8 cellular contexts compared by ENCODE assay signal in the genomic region with DNA sequence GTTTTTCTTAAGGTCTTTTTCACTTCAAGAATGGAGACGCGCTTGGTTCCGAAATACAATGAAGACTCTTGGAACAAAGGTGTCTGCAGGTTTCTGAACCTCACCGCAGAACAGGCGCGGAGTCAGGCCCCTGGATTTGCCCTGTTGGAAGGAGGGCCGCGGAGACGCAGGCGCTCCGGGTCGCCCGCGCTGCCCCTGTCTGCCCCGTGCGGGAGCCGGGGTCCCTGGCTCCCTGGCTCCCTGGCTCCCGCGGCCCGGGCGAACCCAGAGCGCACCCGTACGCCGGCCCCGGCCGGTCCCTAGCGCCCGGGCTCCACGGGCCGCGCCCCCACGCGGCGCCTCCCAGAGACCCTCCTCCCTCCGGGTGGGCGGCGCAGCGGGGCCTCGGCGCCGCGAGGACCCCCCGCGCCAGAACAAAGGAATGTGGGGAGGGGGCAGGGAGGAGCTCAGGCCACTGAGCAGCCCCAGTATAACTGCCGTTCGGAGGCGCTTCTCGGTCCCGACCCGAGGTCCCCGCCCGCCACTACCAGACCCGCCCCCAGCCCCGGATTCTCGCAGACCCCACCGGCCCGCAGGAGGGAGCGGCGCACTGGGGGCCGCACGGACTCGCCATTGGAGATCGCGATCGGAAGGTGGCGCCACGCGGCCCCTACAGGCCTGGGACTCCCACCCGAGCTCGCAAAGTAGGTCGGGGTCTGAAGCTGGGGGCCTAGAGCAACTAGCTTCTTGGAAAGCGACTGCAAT. TPM values are rescaled to one million over a fixed set of nuclear protein-coding genes. Genes with fewer than 3 reads are reported as not detected.
A peak's percentile ranks its signal among the peaks of the same experiment; 100 is the strongest.
DNase-seq lines count a peak whose midpoint lies in the region; ATAC-seq and TF ChIP-seq lines count a peak whose summit lies in the region.

No MANE protein-coding gene starts in this region.

- no peaks in the 10 kb centered on the region for H3K9me3 Mint-ChIP-seq in activated naive CD8-positive, alpha-beta T cell (ENCODE audit: low read depth)

- no peaks in the 10 kb centered on the region for H3K27me3 ChIP-seq in psoas muscle (ENCODE audit: insufficient read depth in 3 of 3, low read length in 2 of 3)

- peak overlapping the region; percentile 94 for H3K27ac Mint-ChIP-seq in activated naive CD8-positive, alpha-beta T cell

- peak overlapping the region; percentile 87 for H3K4me3 ChIP-seq in psoas muscle

- DNase-seq in stimulated activated CD4-positive, alpha-beta T cell treated with anti-CD3 and anti-CD28 coated beads, Interleukin-15, amount 100 ng/mL, for 24 hours, result peak; percentile 42
- no peak for DNase-seq in stimulated activated CD4-positive, alpha-beta T cell treated with anti-CD3 and anti-CD28 coated beads, Interleukin-4, amount 100 ng/mL, for 24 hours
- peak; percentile 65 for DNase-seq in left ventricle myocardium superior
- DNase-seq in psoas muscle, result peak; percentile 48 to 69
- DNase-seq in T-helper 9 cell, result no peak
- DNase-seq in putamen (ENCODE audit: low spot score), result no peak

- H3K27me3 Mint-ChIP-seq in activated naive CD8-positive, alpha-beta T cell, result peaks cover 13% of the 10 kb centered on the region

- H3K36me3 Mint-ChIP-seq in activated naive CD8-positive, alpha-beta T cell, result peaks cover 4% of the 10 kb centered on the region

- WGBS in psoas muscle, 3 donors, result 2 to 3% (median 3%) methylated on average over 57 to 73 of the region's 73 CpGs

- ATAC-seq in left ventricle myocardium superior (peak; percentile 10), psoas muscle (peak in 1 of 4 donors; percentile 28), HG03095 (IDR thresholded peaks at IDR 0.05; ENCODE audit: unreplicated experiment) (no peak)

- peak; percentile 33 for TF ChIP-seq CTCF in psoas muscle (IDR thresholded peaks at IDR 0.05)

- H3K4me1 ChIP-seq in psoas muscle, result peaks cover 42% of the 10 kb centered on the region

- H3K4me1 Mint-ChIP-seq in activated naive CD8-positive, alpha-beta T cell (ENCODE audit: low read depth), result peaks cover 65% of the 10 kb centered on the region

- peak overlapping the region; percentile 95 for H3K27ac ChIP-seq in psoas muscle

- peak overlapping the region; percentile 99 for H3K4me3 Mint-ChIP-seq in activated naive CD8-positive, alpha-beta T cell

- no peaks in the 10 kb centered on the region for H3K9me3 ChIP-seq in psoas muscle

- no peaks in the 10 kb centered on the region for H3K36me3 ChIP-seq in psoas muscle (ENCODE audit: insufficient read depth in 1 of 2, low read depth in 1 of 2)

- intact Hi-C loops in left ventricle myocardium superior (cut with micrococcal nuclease), result loop anchor here (5.0 kb wide), 1 partner anchor 59 kb away; a partner anchor contains a TSS
- intact Hi-C loops in psoas muscle (cut with DNase I), result loop anchor here (5.0 kb wide), 4 partner anchors 59 to 319 kb away; a partner anchor contains a TSS

RNA-seq across cellular contexts. Expression of a gene that starts 2.4 kb away (rescaled TPM):
- 19.6 TPM for total RNA-seq in left ventricle myocardium superior
- total RNA-seq in psoas muscle, result 10 to 100 TPM; 22.4 to 76.3 (median 64.2) TPM
- 100 to 1,000 TPM in 2 of 3 donors, 10 to 100 TPM in 1; 29.0 to 152 (median 126) TPM for polyA plus RNA-seq in psoas muscle

RNA-seq across cellular contexts. Expression of a gene that starts 59.5 kb away (rescaled TPM):
- total RNA-seq in left ventricle myocardium superior, result 44.1 TPM
- 10 to 100 TPM; 14.1 to 20.6 (median 18.4) TPM for total RNA-seq in psoas muscle
- 10 to 100 TPM in 2 of 3 donors, 1 to 10 TPM in 1; 9.9 to 11.8 (median 11.3) TPM for polyA plus RNA-seq in psoas muscle

Comparison
In these comparisons a context has a peak if more than half of its experiments do, and no peak if none do; other contexts are left out.
1. DNase-seq: peak in stimulated activated CD4-positive, alpha-beta T cell treated with anti-CD3 and anti-CD28 coated beads, Interleukin-15, amount 100 ng/mL, for 24 hours (single experiment), left ventricle myocardium superior (single experiment) and psoas muscle (2 of 2); none in stimulated activated CD4-positive, alpha-beta T cell treated with anti-CD3 and anti-CD28 coated beads, Interleukin-4, amount 100 ng/mL, for 24 hours (single experiment), T-helper 9 cell (single experiment) and putamen (single experiment).